13 cellular contexts compared by ENCODE assay signal in the genomic region with DNA sequence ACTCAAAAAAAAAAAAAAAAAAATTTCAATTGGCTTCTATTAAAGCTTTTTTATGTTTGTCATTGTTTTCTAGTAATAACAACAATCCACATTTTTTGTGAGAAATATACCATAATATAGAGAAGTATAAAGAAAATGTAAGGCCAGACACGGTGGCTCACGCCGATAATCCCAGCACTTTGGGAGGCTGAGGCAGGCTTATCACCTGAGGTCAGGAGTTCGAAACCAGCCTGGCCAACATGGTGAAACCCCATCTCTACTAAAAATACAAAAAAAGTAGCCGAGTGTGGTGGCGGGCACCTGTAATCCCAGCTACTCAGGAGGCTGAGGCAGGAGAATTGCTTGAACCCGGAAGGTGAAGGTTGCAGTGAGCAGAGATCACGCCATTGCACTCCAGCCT. TPM values are rescaled to one million over a fixed set of nuclear protein-coding genes. Genes with fewer than 3 reads are reported as not detected.
DNase-seq lines count a peak whose midpoint lies in the region; ATAC-seq and TF ChIP-seq lines count a peak whose summit lies in the region.
"Not testable (repeated sequence)": the region's sequence is repeated elsewhere in the genome, so short reads cannot be mapped to it uniquely, and the experiment has no call there.
"Had no signal": no experiment of that assay in that cellular context is flagged by ENCODE, and none has a peak within 500 bp of the region (broad histone marks: within the 10 kb centered on the region; RNA-seq: fewer than 3 reads in every experiment).

No MANE protein-coding gene starts in this region.

- not testable (repeated sequence) for DNase-seq in GM23338 (ENCODE audit: low spot score); adipocyte (ENCODE audit: low read depth); dorsolateral prefrontal cortex; heart left ventricle; lower lobe of right lung; psoas muscle; stomach; upper lobe of right lung

- H3K36me3 Mint-ChIP-seq in GM23338 (ENCODE audit: low read depth) = not testable (repeated sequence)

- H3K4me3 Mint-ChIP-seq in GM23338 = not testable (repeated sequence)

- not testable (repeated sequence) for TF ChIP-seq EP300 in stomach (IDR thresholded peaks at IDR 0.05)

- not testable (repeated sequence) for H3K27me3 ChIP-seq in GM23338 (ENCODE audit: insufficient read depth); adipocyte (replicated peaks; ENCODE audit: control insufficient read depth, insufficient read depth, low read length); dorsolateral prefrontal cortex; heart left ventricle; lower lobe of right lung (ENCODE audit: low read depth); psoas muscle (ENCODE audit: insufficient read depth in 3 of 3, low read length in 2 of 3); stomach; upper lobe of right lung

- WGBS in heart left ventricle, 4 donors = 96 to 98% (median 98%) methylated on average over 8 of the region's 8 CpGs
- WGBS in psoas muscle, 3 donors = 96 to 97% (median 97%) methylated on average over 8 of the region's 8 CpGs
- 95 to 100% (median 97%) methylated on average over 8 of the region's 8 CpGs for WGBS in stomach, 5 donors

- 0 out of 2 replicates have a peak overlapping the region, but pooled peaks have one; percentile 47 for H3K4me2 ChIP-seq in GM23338

- ATAC-seq in GM23338, heart left ventricle, lower lobe of right lung, psoas muscle, upper lobe of right lung: not testable (repeated sequence)

- H4K20me1 ChIP-seq in GM23338 (replicated peaks; ENCODE audit: insufficient read depth) = peaks cover 32% of the 10 kb centered on the region

- peaks cover 45% of the 10 kb centered on the region for H3K4me1 Mint-ChIP-seq in GM23338

- not testable (repeated sequence) for TF ChIP-seq POLR2A in heart left ventricle (IDR thresholded peaks at IDR 0.05); stomach (IDR thresholded peaks at IDR 0.05)

- H3K4me1 ChIP-seq in GM23338 (ENCODE audit: insufficient read depth) = peaks cover 58% of the 10 kb centered on the region
- H3K4me1 ChIP-seq in adipocyte (ENCODE audit: control insufficient read depth, insufficient read depth, low read length) = peaks cover 50% of the 10 kb centered on the region
- peaks cover 13 to 75% (median 55%) of the 10 kb centered on the region in 12 donors for H3K4me1 ChIP-seq in heart left ventricle
- H3K4me1 ChIP-seq in lower lobe of right lung = peaks cover 49% of the 10 kb centered on the region
- H3K4me1 ChIP-seq in psoas muscle = peaks cover 54% of the 10 kb centered on the region
- H3K4me1 ChIP-seq in stomach = peaks cover 23 to 85% (median 61%) of the 10 kb centered on the region in 4 donors
- peaks cover 51% of the 10 kb centered on the region for H3K4me1 ChIP-seq in upper lobe of right lung

- H3K27ac ChIP-seq in GM23338 (ENCODE audit: low read depth) = peak overlapping the region; percentile 96
- peak overlapping the region in 54 of 59 donors; percentile 74 to 98 (median 92) for H3K27ac ChIP-seq in dorsolateral prefrontal cortex
- H3K27ac ChIP-seq in heart left ventricle = peak overlapping the region; percentile 37 to 96 (median 88)
- H3K27ac ChIP-seq in lower lobe of right lung = peak overlapping the region; percentile 69
- peak overlapping the region; percentile 77 for H3K27ac ChIP-seq in psoas muscle
- H3K27ac ChIP-seq in stomach = peak overlapping the region; percentile 51 to 92 (median 90)
- H3K27ac ChIP-seq in upper lobe of right lung = peak overlapping the region; percentile 80

- not testable (repeated sequence) for H3K27ac Mint-ChIP-seq in GM23338

- H3K9ac ChIP-seq in adipocyte (ENCODE audit: low read length) = peak overlapping the region; percentile 38

- H3K79me2 ChIP-seq in GM23338 (replicated peaks; ENCODE audit: insufficient read depth) = peaks cover 94% of the 10 kb centered on the region

- H3K36me3 ChIP-seq in GM23338 (ENCODE audit: insufficient read depth); adipocyte (ENCODE audit: control insufficient read depth, insufficient read depth, low read length, severe bottlenecking); heart left ventricle; lower lobe of right lung; psoas muscle (ENCODE audit: insufficient read depth in 1 of 2, low read depth in 1 of 2); stomach; upper lobe of right lung: not testable (repeated sequence)

- intact Hi-C loops in dorsolateral prefrontal cortex (cut with DNase I); lower lobe of right lung (cut with DNase I); psoas muscle (cut with DNase I); stomach (cut with DNase I; ENCODE audit: low total_unique reads); upper lobe of right lung (cut with DNase I): not testable (repeated sequence)
- intact Hi-C loops in heart left ventricle (cut with DNase I) = loop anchor here in 4 of 10 donors (5.0 kb wide), 1 partner anchor 66 kb away; no protein-coding TSS in a partner anchor

- H3F3A ChIP-seq in GM23338 (replicated peaks; ENCODE audit: low read depth) = not testable (repeated sequence)

- not testable (repeated sequence) for H3K9me3 Mint-ChIP-seq in GM23338

- not testable (repeated sequence) for H3K9me2 ChIP-seq in GM23338 (ENCODE audit: insufficient read depth)

- H2AFZ ChIP-seq in GM23338 = not testable (repeated sequence)

- not testable (repeated sequence) for H3K27me3 Mint-ChIP-seq in GM23338 (ENCODE audit: insufficient read depth, low read depth, poor library complexity)

- TF ChIP-seq CTCF in GM23338 (conservative IDR thresholded peaks at IDR 0.05; ENCODE audit: low read depth in 2 of 2); dorsolateral prefrontal cortex (IDR thresholded peaks at IDR 0.05 in 54 of 56, conservative IDR thresholded peaks at IDR 0.05 in 2 of 56; ENCODE audit: low read depth in 1 of 56, partially characterized antibody in 56 of 56); heart left ventricle (IDR thresholded peaks at IDR 0.05); lower lobe of right lung (IDR thresholded peaks at IDR 0.05); psoas muscle (IDR thresholded peaks at IDR 0.05); stomach (IDR thresholded peaks at IDR 0.05); upper lobe of right lung (IDR thresholded peaks at IDR 0.05): not testable (repeated sequence)

- H3K9me3 ChIP-seq in adipocyte (ENCODE audit: control insufficient read depth, low read length); heart left ventricle; lower lobe of right lung; psoas muscle; stomach; upper lobe of right lung: not testable (repeated sequence)

- H3K4me3 ChIP-seq in GM23338, dorsolateral prefrontal cortex, heart left ventricle, lower lobe of right lung, psoas muscle, stomach, upper lobe of right lung: not testable (repeated sequence)
- peak overlapping the region; percentile 22 for H3K4me3 ChIP-seq in adipocyte (ENCODE audit: low read length)

RNA-seq across cellular contexts. Expression of gene ABL1, which starts 13.5 kb away (rescaled TPM):
- 80.4 and 85.1 TPM in 2 replicates for total RNA-seq in GM23338 (2014; rRNA removed; shearing (Covaris generic))
- polyA plus RNA-seq in GM23338 (2016; fragmentation: Nextera tagmentation; extraction: Ambion mirVana) (20.7 and 23.4 TPM in 2 replicates), heart left ventricle (10 to 100 TPM; 13.2 to 29.7 TPM), psoas muscle (10 to 100 TPM; 15.5 to 31.2 (median 26.4) TPM), stomach (10 to 100 TPM; 19.0 to 34.2 (median 31.0) TPM)
- total RNA-seq in dorsolateral prefrontal cortex (10 to 100 TPM; 32.9 to 97.5 (median 48.2) TPM), heart left ventricle (10 to 100 TPM; 27.2 to 49.8 (median 34.1) TPM), lower lobe of right lung (50.2 TPM), psoas muscle (10 to 100 TPM; 30.6 to 41.0 (median 34.5) TPM), stomach (10 to 100 TPM; 36.2 to 95.9 (median 61.4) TPM), upper lobe of right lung (52.1 TPM)

RNA-seq across cellular contexts. Expression of gene QRFP, which starts 48.1 kb away (rescaled TPM):
- total RNA-seq in GM23338 (2014; rRNA removed; shearing (Covaris generic)) = not detected in 2 replicates
- polyA plus RNA-seq in GM23338 (2016; fragmentation: Nextera tagmentation; extraction: Ambion mirVana) (not detected in 2 replicates), heart left ventricle (not detected), psoas muscle (under 1 TPM in 2 of 3 donors, not detected in 1; 0.01 to 0.03 TPM), stomach (not detected)
- total RNA-seq in dorsolateral prefrontal cortex (not detected), heart left ventricle (not detected), lower lobe of right lung (not detected), psoas muscle (not detected), stomach (not detected), upper lobe of right lung (not detected)
- total RNA-seq: CD4-positive, alpha-beta memory T cell; G401; GM12878; H7; MCF 10A had no signal
- polyA plus RNA-seq: CD4-positive, alpha-beta memory T cell; GM12878 had no signal
